Comparison of ENCODE assay signal across 12 cellular contexts in the genomic region with DNA sequence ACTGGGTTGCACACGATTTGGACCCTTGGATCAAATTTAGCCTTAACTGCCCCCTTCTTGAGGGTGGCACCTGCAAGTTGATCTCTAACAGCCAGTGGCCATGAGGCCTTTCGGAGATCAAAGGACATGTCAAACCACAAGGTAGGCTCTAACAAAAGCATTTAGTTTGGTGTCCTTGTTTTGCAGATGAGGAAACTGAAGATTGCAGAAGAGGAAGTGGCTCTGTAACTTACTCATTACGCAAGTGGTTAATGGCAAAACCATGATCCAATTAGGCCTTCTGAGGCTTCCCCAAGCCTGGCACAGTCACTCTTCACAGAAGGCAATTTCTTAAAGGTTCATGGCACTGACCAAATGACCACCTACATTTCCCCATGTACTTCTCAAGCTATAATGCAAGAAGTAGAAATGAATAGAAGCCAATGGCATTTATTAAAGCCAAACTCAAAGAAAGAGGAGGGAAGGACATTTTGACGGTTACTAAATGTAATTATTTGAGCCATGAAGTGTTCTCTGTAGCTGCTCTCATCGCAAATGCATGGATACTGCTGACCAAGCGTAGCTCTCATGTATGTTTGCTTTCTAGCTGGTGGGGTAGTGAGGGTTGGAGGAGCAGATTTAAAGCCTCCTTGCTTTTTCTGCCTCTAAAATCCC. TPM values are rescaled to one million over a fixed set of nuclear protein-coding genes. Genes with fewer than 3 reads are reported as not detected.
DNase-seq lines count a peak whose midpoint lies in the region; ATAC-seq and TF ChIP-seq lines count a peak whose summit lies in the region.
"Had no signal": no experiment of that assay in that cellular context is flagged by ENCODE, and none has a peak within 500 bp of the region (broad histone marks: within the 10 kb centered on the region; RNA-seq: fewer than 3 reads in every experiment).

No MANE protein-coding gene starts in this region.

- DNase-seq in left lung (no peak), tibial artery (no peak), DMS53 (lab: John Stamatoyannopoulos, UW) (no peak), NCI-H1436 treated with DMSO at 0.1 percent for 48 hours (lab: John Stamatoyannopoulos, UW) (no peak)
- no peak for DNase-seq in stimulated activated CD4-positive, alpha-beta T cell treated with anti-CD3 and anti-CD28 coated beads, Interleukin-1b, Interleukin-23, amount 100 ng/mL, for 48 hours
- DNase-seq: activated CD4-positive, alpha-beta T cell treated with anti-CD3 and anti-CD28 coated beads for 1 hour; small intestine had no signal

- ATAC-seq in GM18858 (IDR thresholded peaks at IDR 0.05; ENCODE audit: unreplicated experiment) (peak; percentile 92), GM21717 (IDR thresholded peaks at IDR 0.05; ENCODE audit: unreplicated experiment) (peak; percentile 73), HG03571 (IDR thresholded peaks at IDR 0.05; ENCODE audit: unreplicated experiment) (peak; percentile 91), left lung (peak; percentile 50)

- H3K4me1 ChIP-seq in left lung = peaks cover 0 to 22% of the 10 kb centered on the region in 2 donors
- no peaks in the 10 kb centered on the region for H3K4me1 ChIP-seq in tibial artery

- no peaks in the 10 kb centered on the region for H3K36me3 ChIP-seq in left lung
- no peaks in the 10 kb centered on the region for H3K36me3 ChIP-seq in tibial artery
- H3K36me3 ChIP-seq: cardiac muscle cell had no signal

- H3K27ac ChIP-seq in left lung = peak overlapping the region in 1 of 2 donors; percentile 78
- no peak overlapping the region for H3K27ac ChIP-seq in tibial artery
- H3K27ac ChIP-seq: cardiac muscle cell had no signal

- no peak overlapping the region for H3K4me3 ChIP-seq in left lung
- H3K4me3 ChIP-seq in tibial artery = no peak overlapping the region
- H3K4me3 ChIP-seq: cardiac muscle cell had no signal

- H3K27me3 ChIP-seq in left lung (no peaks in the 10 kb centered on the region), tibial artery (no peaks in the 10 kb centered on the region)
- H3K27me3 ChIP-seq: cardiac muscle cell had no signal

- intact Hi-C loops in left lung (cut with DNase I) (no loop called here), tibial artery (cut with DNase I; ENCODE audit: low total_unique reads) (no loop called here)

- H3K9me3 ChIP-seq in left lung (no peaks in the 10 kb centered on the region), tibial artery (no peaks in the 10 kb centered on the region)

- TF ChIP-seq CTCF in left lung (IDR thresholded peaks at IDR 0.05) (no peak), tibial artery (IDR thresholded peaks at IDR 0.05) (no peak)

RNA-seq across cellular contexts. Expression of gene ABCC12, which starts 32.8 kb away (rescaled TPM):
- total RNA-seq in left lung = not detected
- total RNA-seq: cardiac muscle cell, urinary bladder had no signal

RNA-seq across cellular contexts. Expression of gene LONP2, which starts 55.5 kb away (rescaled TPM):
- total RNA-seq in left lung = 10 to 100 TPM; 63.2 to 64.8 TPM

RNA-seq across cellular contexts. Expression of gene ABCC11, which starts 58.8 kb away (rescaled TPM):
- total RNA-seq in left lung = under 1 TPM in 1 of 2 donors, not detected in 1; 0.05 TPM
